Comparison of ENCODE assay signal across 8 cellular contexts in genomic region chr7:157474685-157475084, GRCh38.
DNase-seq lines count a peak whose midpoint lies in the region; ATAC-seq and TF ChIP-seq lines count a peak whose summit lies in the region.

No MANE protein-coding gene starts in this region.

- H3K4me1 ChIP-seq in HAP-1 = no peaks in the 10 kb centered on the region
- no peaks in the 10 kb centered on the region for H3K4me1 ChIP-seq in lower lobe of right lung

- in situ Hi-C loops in HAP-1 (cut with MboI; ENCODE audit: low sequenced_read_pairs) = no loop called here

- no peaks in the 10 kb centered on the region for H3K4me1 Mint-ChIP-seq in Calu3 (ENCODE audit: low read depth, unreplicated experiment)
- peaks cover 67 to 74% (median 71%) of the 10 kb centered on the region in 3 donors for H3K4me1 Mint-ChIP-seq in T-cell

- no peaks in the 10 kb centered on the region for H3K27me3 ChIP-seq in HAP-1 (ENCODE audit: low read depth)
- no peaks in the 10 kb centered on the region for H3K27me3 ChIP-seq in lower lobe of right lung (ENCODE audit: low read depth)

- H3K4me3 ChIP-seq in HAP-1 (no peak overlapping the region), lower lobe of right lung (no peak overlapping the region)

- no peak overlapping the region for H3K27ac ChIP-seq in lower lobe of right lung

- no TSS peak for BruUV-seq in Calu3 (replicated peaks; lab: Mats Ljungman, UMichigan)

- H3K27me3 Mint-ChIP-seq in Calu3 (ENCODE audit: unreplicated experiment) = peaks cover 14% of the 10 kb centered on the region
- no peaks in the 10 kb centered on the region for H3K27me3 Mint-ChIP-seq in T-cell

- H3K36me3 ChIP-seq in HAP-1 (replicated peaks) = no peaks in the 10 kb centered on the region
- no peaks in the 10 kb centered on the region for H3K36me3 ChIP-seq in lower lobe of right lung

- H3K4me3 Mint-ChIP-seq in Calu3 (ENCODE audit: low read depth, unreplicated experiment) = no peak overlapping the region
- H3K4me3 Mint-ChIP-seq in T-cell = peak overlapping the region in 1 of 3 donors; percentile 33

- intact Hi-C loops in Calu3 (cut with micrococcal nuclease; ENCODE audit: unreplicated experiment) = no loop called here
- intact Hi-C loops in lower lobe of right lung (cut with DNase I) = no loop called here

- peaks cover 3% of the 10 kb centered on the region for H3K9me3 Mint-ChIP-seq in Calu3 (ENCODE audit: low read depth, unreplicated experiment)
- H3K9me3 Mint-ChIP-seq in T-cell = peaks cover 0 to 12% (median 7%) of the 10 kb centered on the region in 3 donors

- ATAC-seq in T-cell (replicated peaks in 1 of 4) = no peak
- ATAC-seq in lower lobe of right lung = peak in 1 of 2 donors; percentile 53

- TF ChIP-seq CTCF in Calu3 (IDR thresholded peaks at IDR 0.05; ENCODE audit: unreplicated experiment) (no peak), lower lobe of right lung (IDR thresholded peaks at IDR 0.05) (peak; percentile 39)

- H3K36me3 Mint-ChIP-seq in Calu3 (ENCODE audit: insufficient read depth, unreplicated experiment) (no peaks in the 10 kb centered on the region), T-cell (peaks cover 11% of the 10 kb centered on the region)

- H3K27ac Mint-ChIP-seq in Calu3 (ENCODE audit: unreplicated experiment) (no peak overlapping the region), T-cell (peak overlapping the region; percentile 75 to 76)

- POLR2A ChIA-PET in T-cell (lab: Charles Lee) = no interaction called here

- CTCF ChIA-PET in Calu3 (lab: Charles Lee) (interaction anchor here (1.0 kb wide), 1 partner anchor 13 kb away, joined by 3 read pairs; no protein-coding TSS in a partner anchor), T-cell (lab: Charles Lee) (no interaction called here)

- H3K9me3 ChIP-seq in HAP-1 = peaks cover 10% of the 10 kb centered on the region; the same call in 1 of the 2 replicates
- peaks cover 4% of the 10 kb centered on the region for H3K9me3 ChIP-seq in lower lobe of right lung

- DNase-seq in Calu3 (peak; percentile 32), HAP-1 (ENCODE audit: low spot score in 2 of 2) (peak; percentile 29 to 79), T-cell (peak in 4 of 34 experiments; percentile 7 to 21 (median 17)), lower lobe of right lung (peak; percentile 47), NCI-H345 treated with DMSO at 0.1 percent for 48 hours (lab: John Stamatoyannopoulos, UW; ENCODE audit: unreplicated experiment) (no peak), NCI-H774 (lab: John Stamatoyannopoulos, UW) (no peak), kidney glomerular epithelial cell (lab: John Stamatoyannopoulos, UW) (no peak), NCI-H128 (lab: John Stamatoyannopoulos, UW; ENCODE audit: unreplicated experiment) (no peak)

Comparison
In these comparisons a context has a peak if more than half of its experiments do, and no peak if none do; other contexts are left out.
1. DNase-seq: peak in Calu3 (single experiment), HAP-1 (2 of 2) and lower lobe of right lung (single experiment); none in NCI-H345 treated with DMSO at 0.1 percent for 48 hours (single experiment), NCI-H774 (single experiment), kidney glomerular epithelial cell (single experiment) and NCI-H128 (single experiment).